ENCODE assay signal across 15 cellular contexts in the genomic region with DNA sequence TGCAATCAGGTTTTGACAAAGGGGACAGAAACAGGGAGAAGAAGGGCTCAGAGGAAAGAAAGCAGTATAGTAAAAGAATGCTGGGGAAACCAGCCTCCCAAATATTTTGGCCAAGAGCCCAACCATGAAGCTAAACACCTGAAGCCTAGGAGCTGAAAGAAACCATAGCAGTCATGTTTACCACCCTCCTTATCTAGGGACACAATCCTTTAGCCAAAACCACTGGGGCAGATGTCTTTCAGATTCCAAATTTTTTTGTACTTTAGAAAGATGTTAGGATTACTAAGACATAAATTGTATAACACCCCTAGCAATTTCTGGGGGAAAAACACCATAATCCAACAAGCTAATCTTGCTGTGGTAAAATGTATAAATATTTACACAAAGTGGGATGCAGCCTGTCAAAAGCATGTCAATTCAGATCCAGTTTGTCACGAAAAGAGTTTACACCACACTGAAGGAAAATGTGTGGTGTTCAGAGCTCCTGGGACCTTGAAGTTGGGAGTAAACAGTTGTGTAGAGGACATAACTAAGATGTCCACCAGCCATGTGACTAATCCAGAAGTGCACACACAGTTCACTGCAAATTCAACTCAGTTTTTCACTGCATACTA.
"Had no signal": no experiment of that assay in that cellular context is flagged by ENCODE, and none has a peak within 500 bp of the region (broad histone marks: within the 10 kb centered on the region; RNA-seq: fewer than 3 reads in every experiment).

No MANE protein-coding gene starts in this region.

- H3K4me1 ChIP-seq: tibial artery had no signal

- DNase-seq: activated CD4-positive, alpha-beta T cell treated with anti-CD3 and anti-CD28 coated beads for 36 hours; activated CD8-positive, alpha-beta T cell treated with anti-CD3 and anti-CD28 coated beads for 36 hours; activated effector memory CD4-positive, alpha-beta T cell treated with anti-CD3 and anti-CD28 coated beads, Interleukin-2, amount 50 U/mL, for 16 hours; activated T-cell treated with anti-CD3 and anti-CD28 coated beads, Interleukin-2, amount 50 U/mL, for 4 hours; amniotic stem cell; central memory CD4-positive, alpha-beta T cell; cortex of kidney; effector CD4-positive, alpha-beta T cell; naive thymus-derived CD4-positive, alpha-beta T cell; stimulated activated CD4-positive, alpha-beta T cell treated with anti-CD3 and anti-CD28 coated beads, Interleukin-1b, Interleukin-23, amount 100 ng/mL, for 48 hours; tibial artery had no signal

- H3K27me3 ChIP-seq: esophagus muscularis mucosa, gastroesophageal sphincter, heart right ventricle, tibial artery had no signal

- H3K9me3 ChIP-seq: esophagus muscularis mucosa, gastroesophageal sphincter, heart right ventricle, tibial artery had no signal

- H3K36me3 ChIP-seq: gastroesophageal sphincter, heart right ventricle, tibial artery had no signal

- FAIRE-seq: islet of Langerhans had no signal

- H3K27ac ChIP-seq: heart right ventricle, tibial artery had no signal

- H3K4me3 ChIP-seq: esophagus muscularis mucosa, gastroesophageal sphincter, heart right ventricle, tibial artery had no signal
